21 cellular contexts compared by ENCODE assay signal in genomic region chr3:182732232-182733015, GRCh38.
"Had no signal": no experiment of that assay in that cellular context is flagged by ENCODE, and none has a peak within 500 bp of the region (broad histone marks: within the 10 kb centered on the region; RNA-seq: fewer than 3 reads in every experiment).

No MANE protein-coding gene starts in this region.

- H3K9me3 Mint-ChIP-seq: activated naive CD4-positive, alpha-beta T cell treated with anti-CD3 and anti-CD28 coated beads, Interleukin-2, amount 10 ng/mL, durations not matched to agents 7 days and 5 days; nephron had no signal

- DNase-seq: activated CD4-positive, alpha-beta T cell treated with anti-CD3 and anti-CD28 coated beads for 36 hours; activated CD4-positive, alpha-beta T cell treated with anti-CD3 and anti-CD28 coated beads, Interleukin-2, amount 50 U/mL, for 4 hours; activated effector memory CD4-positive, alpha-beta T cell treated with anti-CD3 and anti-CD28 coated beads, Interleukin-2, amount 50 U/mL, for 16 hours; activated naive CD4-positive, alpha-beta T cell treated with anti-CD3 and anti-CD28 coated beads, Interleukin-2, amount 10 ng/mL, durations not matched to agents 7 days and 5 days; amygdala; cerebellar nuclear complex; head of caudate nucleus; hypothalamus; left ventricle myocardium superior; mammary epithelial cell; midbrain; pancreas; right cardiac atrium; stimulated activated CD4-positive, alpha-beta T cell treated with anti-CD3 and anti-CD28 coated beads, Interleukin-1b, Interleukin-23, amount 100 ng/mL, for 48 hours; T-helper 9 cell had no signal

- H3K4me3 ChIP-seq: coronary artery, gastroesophageal sphincter, pancreas, skin epidermis, thoracic aorta had no signal

- H3K27me3 Mint-ChIP-seq: activated CD4-positive, alpha-beta T cell treated with anti-CD3 and anti-CD28 coated beads for 36 hours had no signal

- H3K9me3 ChIP-seq: gastroesophageal sphincter, pancreas, thoracic aorta had no signal

- H3K27ac ChIP-seq: coronary artery, gastroesophageal sphincter, pancreas, skin epidermis, thoracic aorta had no signal

- H3K4me1 Mint-ChIP-seq: activated CD4-positive, alpha-beta T cell treated with anti-CD3 and anti-CD28 coated beads for 36 hours had no signal

- H3K4me1 ChIP-seq: gastroesophageal sphincter, pancreas had no signal

- H3K4me3 Mint-ChIP-seq: activated CD4-positive, alpha-beta T cell treated with anti-CD3 and anti-CD28 coated beads for 36 hours; activated naive CD4-positive, alpha-beta T cell treated with anti-CD3 and anti-CD28 coated beads, Interleukin-2, amount 10 ng/mL, durations not matched to agents 7 days and 5 days; nephron had no signal

- H3K36me3 Mint-ChIP-seq: activated naive CD4-positive, alpha-beta T cell treated with anti-CD3 and anti-CD28 coated beads, Interleukin-2, amount 10 ng/mL, durations not matched to agents 7 days and 5 days had no signal

- ATAC-seq: activated CD4-positive, alpha-beta T cell treated with anti-CD3 and anti-CD28 coated beads for 36 hours; gastroesophageal sphincter; left ventricle myocardium superior; pancreas; right cardiac atrium had no signal

- H3K36me3 ChIP-seq: gastroesophageal sphincter, pancreas, thoracic aorta had no signal

- FAIRE-seq: bronchial epithelial cell, pancreas had no signal

- H3K27ac Mint-ChIP-seq: activated CD4-positive, alpha-beta T cell treated with anti-CD3 and anti-CD28 coated beads for 36 hours; activated naive CD4-positive, alpha-beta T cell treated with anti-CD3 and anti-CD28 coated beads, Interleukin-2, amount 10 ng/mL, durations not matched to agents 7 days and 5 days; nephron had no signal

- H3K27me3 ChIP-seq: pancreas had no signal
